Comparison of ENCODE assay signal across 1 cellular context in the genomic region with DNA sequence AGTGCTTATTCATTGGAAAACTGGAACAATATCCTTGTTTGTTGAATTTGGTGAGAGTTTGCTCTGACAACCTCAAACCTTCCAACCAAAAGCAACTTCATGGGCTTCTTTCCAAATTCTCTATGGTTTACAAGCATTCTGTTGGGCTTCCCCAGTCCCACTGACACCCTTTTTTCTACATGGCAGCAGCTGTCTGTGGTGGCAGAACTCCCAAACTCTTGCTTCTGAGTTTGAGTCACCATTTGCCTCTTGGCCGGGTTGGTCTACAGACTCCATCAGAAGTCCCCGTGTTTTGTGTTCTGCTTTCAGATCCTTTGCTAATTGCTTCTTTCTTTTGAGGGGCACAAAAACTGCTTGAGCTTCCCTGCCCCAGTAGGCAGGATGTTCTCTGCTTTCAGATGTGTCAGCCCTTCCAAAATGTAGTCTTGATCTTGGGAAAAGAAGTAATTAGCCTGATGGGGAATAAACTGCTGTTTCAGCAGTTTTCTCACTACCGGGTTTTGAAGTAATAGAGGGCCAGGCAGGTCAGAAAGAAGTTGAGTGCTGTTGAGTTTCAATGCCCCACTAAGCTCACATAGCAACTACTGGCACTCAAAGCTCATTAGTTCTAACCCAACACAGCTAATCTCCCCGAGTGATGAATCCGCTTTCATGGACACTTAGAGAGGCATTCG.
TF ChIP-seq lines count a peak whose summit lies in the region.

No MANE protein-coding gene starts in this region.

TF ChIP-seq in IMR-90, 13 proteins besides CTCF, POLR2A, EP300 and RAD21:
- TF ChIP-seq MAFK (IDR thresholded peaks at IDR 0.05; ENCODE audit: low read depth, low read length) (peak; percentile 98), CEBPB (IDR thresholded peaks at IDR 0.05; ENCODE audit: low read depth, low read length) (no peak)
